In the genomic region with DNA sequence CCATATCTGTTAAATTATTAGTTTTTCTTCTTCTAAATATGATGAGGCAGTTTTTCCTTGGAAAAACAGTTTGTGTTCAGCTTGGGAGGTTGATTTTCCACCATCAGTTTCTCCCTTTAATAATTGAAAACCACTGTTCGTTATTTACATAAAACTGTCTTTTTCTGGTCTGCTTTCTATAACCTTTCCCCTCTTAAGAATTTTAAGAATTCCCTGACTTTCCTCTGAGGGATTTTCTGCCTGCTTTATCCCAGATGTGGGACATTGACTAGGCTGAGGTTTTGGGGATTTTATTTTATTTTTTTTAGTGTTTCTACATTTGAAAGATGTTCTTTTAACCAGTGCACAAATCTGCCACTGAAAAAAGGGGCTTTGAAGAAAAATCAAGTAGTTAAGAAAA, we compare ENCODE assay signal across 1 cellular context.
TF ChIP-seq lines count a peak whose summit lies in the region.

No MANE protein-coding gene starts in this region.

TF ChIP-seq in HepG2, 621 proteins besides CTCF, POLR2A, EP300 and RAD21 (continued from another document):
- TF ChIP-seq, protein P1, sequence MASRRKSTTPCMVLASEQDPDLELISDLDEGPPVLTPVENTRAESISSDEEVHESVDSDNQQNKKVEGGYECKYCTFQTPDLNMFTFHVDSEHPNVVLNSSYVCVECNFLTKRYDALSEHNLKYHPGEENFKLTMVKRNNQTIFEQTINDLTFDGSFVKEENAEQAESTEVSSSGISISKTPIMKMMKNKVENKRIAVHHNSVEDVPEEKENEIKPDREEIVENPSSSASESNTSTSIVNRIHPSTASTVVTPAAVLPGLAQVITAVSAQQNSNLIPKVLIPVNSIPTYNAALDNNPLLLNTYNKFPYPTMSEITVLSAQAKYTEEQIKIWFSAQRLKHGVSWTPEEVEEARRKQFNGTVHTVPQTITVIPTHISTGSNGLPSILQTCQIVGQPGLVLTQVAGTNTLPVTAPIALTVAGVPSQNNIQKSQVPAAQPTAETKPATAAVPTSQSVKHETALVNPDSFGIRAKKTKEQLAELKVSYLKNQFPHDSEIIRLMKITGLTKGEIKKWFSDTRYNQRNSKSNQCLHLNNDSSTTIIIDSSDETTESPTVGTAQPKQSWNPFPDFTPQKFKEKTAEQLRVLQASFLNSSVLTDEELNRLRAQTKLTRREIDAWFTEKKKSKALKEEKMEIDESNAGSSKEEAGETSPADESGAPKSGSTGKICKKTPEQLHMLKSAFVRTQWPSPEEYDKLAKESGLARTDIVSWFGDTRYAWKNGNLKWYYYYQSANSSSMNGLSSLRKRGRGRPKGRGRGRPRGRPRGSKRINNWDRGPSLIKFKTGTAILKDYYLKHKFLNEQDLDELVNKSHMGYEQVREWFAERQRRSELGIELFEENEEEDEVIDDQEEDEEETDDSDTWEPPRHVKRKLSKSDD (CRISPR knock-in tag; IDR thresholded peaks at IDR 0.05; ENCODE audit: low read depth) = no peak
- TF ChIP-seq, protein P2, sequence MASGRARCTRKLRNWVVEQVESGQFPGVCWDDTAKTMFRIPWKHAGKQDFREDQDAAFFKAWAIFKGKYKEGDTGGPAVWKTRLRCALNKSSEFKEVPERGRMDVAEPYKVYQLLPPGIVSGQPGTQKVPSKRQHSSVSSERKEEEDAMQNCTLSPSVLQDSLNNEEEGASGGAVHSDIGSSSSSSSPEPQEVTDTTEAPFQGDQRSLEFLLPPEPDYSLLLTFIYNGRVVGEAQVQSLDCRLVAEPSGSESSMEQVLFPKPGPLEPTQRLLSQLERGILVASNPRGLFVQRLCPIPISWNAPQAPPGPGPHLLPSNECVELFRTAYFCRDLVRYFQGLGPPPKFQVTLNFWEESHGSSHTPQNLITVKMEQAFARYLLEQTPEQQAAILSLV (CRISPR knock-in tag; IDR thresholded peaks at IDR 0.05; ENCODE audit: borderline replicate concordance) = no peak
- no peak for TF ChIP-seq YY1 (IDR thresholded peaks at IDR 0.05; ENCODE audit: insufficient read depth, insufficient replicate concordance, low read depth, low read length)
